ENCODE assay signal across 1 cellular context in the genomic region with DNA sequence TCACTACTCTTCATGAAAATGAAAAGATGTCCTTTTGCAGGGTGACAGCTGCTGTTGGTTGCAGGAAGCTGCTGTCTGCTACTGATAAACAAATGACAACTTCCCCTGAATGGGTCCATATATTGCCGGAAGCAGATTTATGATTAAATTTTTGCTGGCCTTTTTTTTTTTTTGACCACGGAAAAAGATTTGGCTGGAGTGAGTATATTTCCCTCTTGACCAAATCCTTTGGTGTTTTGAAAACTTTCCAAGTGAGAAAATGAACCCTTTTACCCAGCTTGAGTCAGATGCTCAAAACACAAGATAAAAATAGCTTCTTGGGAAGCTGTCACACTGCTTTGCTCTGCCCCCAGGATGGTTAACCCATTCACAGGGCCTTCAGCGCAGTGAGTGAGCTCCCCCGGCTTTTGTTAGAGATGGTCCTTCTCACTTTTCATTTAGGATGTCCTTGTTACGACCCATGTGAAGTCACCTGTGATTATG.
TF ChIP-seq lines count a peak whose summit lies in the region.

No MANE protein-coding gene starts in this region.

TF ChIP-seq in SK-N-SH treated with all-trans-retinoic acid at 6 μM for 48 hours, 23 proteins besides CTCF, POLR2A, EP300 and RAD21 (continued from another document):
- TF ChIP-seq PATZ1 (CRISPR knock-in tag; IDR thresholded peaks at IDR 0.05; ENCODE audit: borderline replicate concordance) (no peak), ZFP30 (CRISPR knock-in tag; IDR thresholded peaks at IDR 0.05) (no peak), ZNF565 (CRISPR knock-in tag; conservative IDR thresholded peaks at IDR 0.05; ENCODE audit: low read depth) (no peak), ZNF70 (CRISPR knock-in tag; IDR thresholded peaks at IDR 0.05) (no peak)
